ENCODE assay signal across 16 cellular contexts in the genomic region with DNA sequence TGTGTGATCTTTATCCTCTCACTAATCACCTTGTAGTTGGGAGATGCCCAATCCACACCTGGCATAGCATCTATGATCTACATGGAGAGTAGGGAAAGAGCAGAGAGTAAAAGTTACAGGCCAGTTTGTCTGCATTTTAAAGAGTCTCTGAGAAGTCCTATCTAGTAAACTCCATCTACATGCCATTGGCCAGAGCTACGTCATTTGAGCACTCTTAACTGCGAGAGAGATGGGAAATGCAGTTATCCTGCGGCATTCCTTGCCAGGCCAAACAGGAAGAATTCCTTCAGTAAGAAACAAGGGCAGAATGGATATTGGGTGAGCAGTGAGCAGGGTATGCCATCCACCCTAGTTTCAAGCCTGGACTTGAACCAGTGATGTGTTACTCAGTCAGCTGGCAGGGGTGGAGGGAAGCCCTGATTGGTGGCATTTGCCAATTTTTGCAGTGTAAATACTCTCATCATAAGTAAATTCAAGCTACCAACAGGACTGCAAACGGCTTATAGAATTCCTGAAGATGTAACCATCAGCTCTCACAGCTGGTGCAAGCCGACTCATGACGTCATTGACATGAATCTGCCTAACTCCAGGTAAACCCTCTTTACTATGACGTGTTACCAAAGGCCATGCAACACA.
DNase-seq lines count a peak whose midpoint lies in the region; ATAC-seq, FAIRE-seq and TF ChIP-seq lines count a peak whose summit lies in the region.
"Had no signal": no experiment of that assay in that cellular context is flagged by ENCODE, and none has a peak within 500 bp of the region (broad histone marks: within the 10 kb centered on the region; RNA-seq: fewer than 3 reads in every experiment).

No MANE protein-coding gene starts in this region.

- no peaks in the 10 kb centered on the region for H3K27me3 ChIP-seq in bronchial epithelial cell (ENCODE audit: control insufficient read depth, insufficient read depth, low read length)
- H3K27me3 ChIP-seq in psoas muscle (ENCODE audit: insufficient read depth in 3 of 3, low read length in 2 of 3), result no peaks in the 10 kb centered on the region
- H3K27me3 ChIP-seq: BE2C had no signal

- WGBS in psoas muscle, 3 donors, result 85 to 87% (median 87%) methylated on average over 7 of the region's 7 CpGs

- TF ChIP-seq CTCF in RWPE1 (conservative IDR thresholded peaks at IDR 0.05; ENCODE audit: low read depth) (no peak), bronchial epithelial cell (IDR thresholded peaks at IDR 0.05; ENCODE audit: insufficient read depth, low read length, severe bottlenecking) (no peak), psoas muscle (IDR thresholded peaks at IDR 0.05) (no peak)

- H3K27ac ChIP-seq in RWPE1 (no peak overlapping the region; the same call in 1 of the 2 replicates), psoas muscle (no peak overlapping the region)
- H3K27ac ChIP-seq: C4-2B had no signal

- POLR2A ChIA-PET in RWPE1 (lab: Yijun Ruan, JAX; ENCODE audit: low non-redundant PET), result no interaction called here

- CTCF ChIA-PET in RWPE1 (lab: Yijun Ruan, JAX), result interaction anchor here (0.7 kb wide), 1 partner anchor 857 kb away, joined by 3 read pairs; no protein-coding TSS in a partner anchor

- H3K36me3 ChIP-seq in bronchial epithelial cell (ENCODE audit: control insufficient read depth, insufficient read depth, low read length) (no peaks in the 10 kb centered on the region), psoas muscle (ENCODE audit: insufficient read depth in 1 of 2, low read depth in 1 of 2) (no peaks in the 10 kb centered on the region)
- H3K36me3 ChIP-seq: BE2C had no signal

- intact Hi-C loops in psoas muscle (cut with DNase I), result no loop called here

- H3K9me3 ChIP-seq in psoas muscle, result no peaks in the 10 kb centered on the region
- H3K9me3 ChIP-seq: BE2C had no signal

- ATAC-seq in esophagus mucosa, result peak; percentile 87
- ATAC-seq in GM18502 (IDR thresholded peaks at IDR 0.05; ENCODE audit: poor library complexity, unreplicated experiment), result no peak
- no peak for ATAC-seq in left lobe of liver
- no peak for ATAC-seq in GM21528 (IDR thresholded peaks at IDR 0.05; ENCODE audit: low FRiP score, unreplicated experiment)
- ATAC-seq in psoas muscle, result no peak
- ATAC-seq: GM12878 had no signal

- H3K4me3 ChIP-seq in bronchial epithelial cell (ENCODE audit: low read depth, low read length) (no peak overlapping the region), psoas muscle (no peak overlapping the region)
- H3K4me3 ChIP-seq: GM12878 had no signal

- DNase-seq in HTR-8/SVneo (ENCODE audit: insufficient read length, low spot score), result no peak
- DNase-seq in RWPE1 (ENCODE audit: low spot score), result peak; percentile 94
- peak; percentile 97 for DNase-seq in bronchial epithelial cell (ENCODE audit: low read depth)
- no peak for DNase-seq in left lobe of liver (ENCODE audit: low spot score)
- DNase-seq in psoas muscle, result no peak
- DNase-seq: BE2C; CD4-positive, alpha-beta memory T cell; DMS79; GOT3; H9 had no signal

- FAIRE-seq in HTR-8/SVneo (lab: Jason Lieb, UNC) (peak; percentile 52), bronchial epithelial cell (lab: Jason Lieb, UNC) (peak; percentile 97)
- FAIRE-seq: A204.1, GM12878 had no signal

- H3K4me1 ChIP-seq in psoas muscle, result peaks cover 9% of the 10 kb centered on the region

Comparison
In these comparisons a context has a peak if more than half of its experiments do, and no peak if none do; other contexts are left out.
1. DNase-seq: peak in RWPE1 (single experiment) and bronchial epithelial cell (single experiment); none in HTR-8/SVneo (single experiment), left lobe of liver (single experiment) and psoas muscle (0 of 2).